Comparison of ENCODE assay signal across 1 cellular context in the genomic region with DNA sequence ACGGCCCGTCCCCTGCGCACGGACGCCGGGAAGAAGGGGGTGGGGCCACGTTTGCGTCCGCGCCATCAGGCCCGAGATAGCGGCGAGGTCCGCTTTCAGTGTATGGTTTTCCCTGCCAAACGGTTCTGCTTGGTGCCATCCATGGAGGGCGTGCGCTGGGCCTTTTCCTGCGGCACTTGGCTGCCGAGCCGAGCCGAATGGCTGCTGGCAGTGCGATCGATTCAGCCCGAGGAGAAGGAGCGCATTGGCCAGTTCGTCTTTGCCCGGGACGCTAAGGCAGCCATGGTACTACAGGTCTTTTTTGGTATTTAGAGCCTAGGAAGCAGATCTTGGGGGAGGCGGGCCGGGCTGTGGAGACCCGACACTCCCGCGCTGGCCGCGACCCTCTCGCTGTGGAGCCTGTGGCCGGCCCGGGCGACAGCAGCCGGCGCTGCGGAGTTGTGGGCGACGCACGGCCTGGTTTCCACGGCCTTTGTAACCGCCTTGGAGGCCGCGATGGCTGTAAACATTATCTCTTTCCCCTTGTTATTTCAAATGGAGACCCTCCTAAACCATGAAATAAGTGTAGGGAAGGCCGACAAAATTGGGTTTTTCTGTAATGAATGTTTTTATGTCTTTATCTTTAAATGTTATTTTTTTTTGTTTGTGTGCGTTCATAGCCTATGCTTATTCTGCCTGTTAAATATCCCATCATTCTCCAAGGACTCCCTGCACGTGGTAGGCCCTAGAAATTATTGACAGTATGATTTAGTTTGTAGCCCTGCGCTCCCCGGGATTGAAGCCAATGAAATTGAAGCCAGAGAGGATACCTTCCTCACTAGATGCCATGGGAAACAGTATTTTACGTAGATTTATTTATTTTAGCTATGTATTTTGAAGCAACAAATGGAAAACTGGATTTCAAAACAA.
TF ChIP-seq lines count a peak whose summit lies in the region.

A gene with protein sequence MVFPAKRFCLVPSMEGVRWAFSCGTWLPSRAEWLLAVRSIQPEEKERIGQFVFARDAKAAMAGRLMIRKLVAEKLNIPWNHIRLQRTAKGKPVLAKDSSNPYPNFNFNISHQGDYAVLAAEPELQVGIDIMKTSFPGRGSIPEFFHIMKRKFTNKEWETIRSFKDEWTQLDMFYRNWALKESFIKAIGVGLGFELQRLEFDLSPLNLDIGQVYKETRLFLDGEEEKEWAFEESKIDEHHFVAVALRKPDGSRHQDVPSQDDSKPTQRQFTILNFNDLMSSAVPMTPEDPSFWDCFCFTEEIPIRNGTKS (plus strand): TSS at position 54 of the 909 bp plus-strand sequence. CDS start 49 bp downstream, at position 103.

TF ChIP-seq in K562, 482 proteins besides CTCF, POLR2A, EP300 and RAD21 (continued from another document and continues in another):
- TF ChIP-seq, protein P1, sequence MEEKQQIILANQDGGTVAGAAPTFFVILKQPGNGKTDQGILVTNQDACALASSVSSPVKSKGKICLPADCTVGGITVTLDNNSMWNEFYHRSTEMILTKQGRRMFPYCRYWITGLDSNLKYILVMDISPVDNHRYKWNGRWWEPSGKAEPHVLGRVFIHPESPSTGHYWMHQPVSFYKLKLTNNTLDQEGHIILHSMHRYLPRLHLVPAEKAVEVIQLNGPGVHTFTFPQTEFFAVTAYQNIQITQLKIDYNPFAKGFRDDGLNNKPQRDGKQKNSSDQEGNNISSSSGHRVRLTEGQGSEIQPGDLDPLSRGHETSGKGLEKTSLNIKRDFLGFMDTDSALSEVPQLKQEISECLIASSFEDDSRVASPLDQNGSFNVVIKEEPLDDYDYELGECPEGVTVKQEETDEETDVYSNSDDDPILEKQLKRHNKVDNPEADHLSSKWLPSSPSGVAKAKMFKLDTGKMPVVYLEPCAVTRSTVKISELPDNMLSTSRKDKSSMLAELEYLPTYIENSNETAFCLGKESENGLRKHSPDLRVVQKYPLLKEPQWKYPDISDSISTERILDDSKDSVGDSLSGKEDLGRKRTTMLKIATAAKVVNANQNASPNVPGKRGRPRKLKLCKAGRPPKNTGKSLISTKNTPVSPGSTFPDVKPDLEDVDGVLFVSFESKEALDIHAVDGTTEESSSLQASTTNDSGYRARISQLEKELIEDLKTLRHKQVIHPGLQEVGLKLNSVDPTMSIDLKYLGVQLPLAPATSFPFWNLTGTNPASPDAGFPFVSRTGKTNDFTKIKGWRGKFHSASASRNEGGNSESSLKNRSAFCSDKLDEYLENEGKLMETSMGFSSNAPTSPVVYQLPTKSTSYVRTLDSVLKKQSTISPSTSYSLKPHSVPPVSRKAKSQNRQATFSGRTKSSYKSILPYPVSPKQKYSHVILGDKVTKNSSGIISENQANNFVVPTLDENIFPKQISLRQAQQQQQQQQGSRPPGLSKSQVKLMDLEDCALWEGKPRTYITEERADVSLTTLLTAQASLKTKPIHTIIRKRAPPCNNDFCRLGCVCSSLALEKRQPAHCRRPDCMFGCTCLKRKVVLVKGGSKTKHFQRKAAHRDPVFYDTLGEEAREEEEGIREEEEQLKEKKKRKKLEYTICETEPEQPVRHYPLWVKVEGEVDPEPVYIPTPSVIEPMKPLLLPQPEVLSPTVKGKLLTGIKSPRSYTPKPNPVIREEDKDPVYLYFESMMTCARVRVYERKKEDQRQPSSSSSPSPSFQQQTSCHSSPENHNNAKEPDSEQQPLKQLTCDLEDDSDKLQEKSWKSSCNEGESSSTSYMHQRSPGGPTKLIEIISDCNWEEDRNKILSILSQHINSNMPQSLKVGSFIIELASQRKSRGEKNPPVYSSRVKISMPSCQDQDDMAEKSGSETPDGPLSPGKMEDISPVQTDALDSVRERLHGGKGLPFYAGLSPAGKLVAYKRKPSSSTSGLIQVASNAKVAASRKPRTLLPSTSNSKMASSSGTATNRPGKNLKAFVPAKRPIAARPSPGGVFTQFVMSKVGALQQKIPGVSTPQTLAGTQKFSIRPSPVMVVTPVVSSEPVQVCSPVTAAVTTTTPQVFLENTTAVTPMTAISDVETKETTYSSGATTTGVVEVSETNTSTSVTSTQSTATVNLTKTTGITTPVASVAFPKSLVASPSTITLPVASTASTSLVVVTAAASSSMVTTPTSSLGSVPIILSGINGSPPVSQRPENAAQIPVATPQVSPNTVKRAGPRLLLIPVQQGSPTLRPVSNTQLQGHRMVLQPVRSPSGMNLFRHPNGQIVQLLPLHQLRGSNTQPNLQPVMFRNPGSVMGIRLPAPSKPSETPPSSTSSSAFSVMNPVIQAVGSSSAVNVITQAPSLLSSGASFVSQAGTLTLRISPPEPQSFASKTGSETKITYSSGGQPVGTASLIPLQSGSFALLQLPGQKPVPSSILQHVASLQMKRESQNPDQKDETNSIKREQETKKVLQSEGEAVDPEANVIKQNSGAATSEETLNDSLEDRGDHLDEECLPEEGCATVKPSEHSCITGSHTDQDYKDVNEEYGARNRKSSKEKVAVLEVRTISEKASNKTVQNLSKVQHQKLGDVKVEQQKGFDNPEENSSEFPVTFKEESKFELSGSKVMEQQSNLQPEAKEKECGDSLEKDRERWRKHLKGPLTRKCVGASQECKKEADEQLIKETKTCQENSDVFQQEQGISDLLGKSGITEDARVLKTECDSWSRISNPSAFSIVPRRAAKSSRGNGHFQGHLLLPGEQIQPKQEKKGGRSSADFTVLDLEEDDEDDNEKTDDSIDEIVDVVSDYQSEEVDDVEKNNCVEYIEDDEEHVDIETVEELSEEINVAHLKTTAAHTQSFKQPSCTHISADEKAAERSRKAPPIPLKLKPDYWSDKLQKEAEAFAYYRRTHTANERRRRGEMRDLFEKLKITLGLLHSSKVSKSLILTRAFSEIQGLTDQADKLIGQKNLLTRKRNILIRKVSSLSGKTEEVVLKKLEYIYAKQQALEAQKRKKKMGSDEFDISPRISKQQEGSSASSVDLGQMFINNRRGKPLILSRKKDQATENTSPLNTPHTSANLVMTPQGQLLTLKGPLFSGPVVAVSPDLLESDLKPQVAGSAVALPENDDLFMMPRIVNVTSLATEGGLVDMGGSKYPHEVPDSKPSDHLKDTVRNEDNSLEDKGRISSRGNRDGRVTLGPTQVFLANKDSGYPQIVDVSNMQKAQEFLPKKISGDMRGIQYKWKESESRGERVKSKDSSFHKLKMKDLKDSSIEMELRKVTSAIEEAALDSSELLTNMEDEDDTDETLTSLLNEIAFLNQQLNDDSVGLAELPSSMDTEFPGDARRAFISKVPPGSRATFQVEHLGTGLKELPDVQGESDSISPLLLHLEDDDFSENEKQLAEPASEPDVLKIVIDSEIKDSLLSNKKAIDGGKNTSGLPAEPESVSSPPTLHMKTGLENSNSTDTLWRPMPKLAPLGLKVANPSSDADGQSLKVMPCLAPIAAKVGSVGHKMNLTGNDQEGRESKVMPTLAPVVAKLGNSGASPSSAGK (IDR thresholded peaks at IDR 0.05): peak; percentile 64
- TF ChIP-seq ZNF41 (CRISPR knock-in tag; conservative IDR thresholded peaks at IDR 0.05): no peak
- TF ChIP-seq, protein P2, sequence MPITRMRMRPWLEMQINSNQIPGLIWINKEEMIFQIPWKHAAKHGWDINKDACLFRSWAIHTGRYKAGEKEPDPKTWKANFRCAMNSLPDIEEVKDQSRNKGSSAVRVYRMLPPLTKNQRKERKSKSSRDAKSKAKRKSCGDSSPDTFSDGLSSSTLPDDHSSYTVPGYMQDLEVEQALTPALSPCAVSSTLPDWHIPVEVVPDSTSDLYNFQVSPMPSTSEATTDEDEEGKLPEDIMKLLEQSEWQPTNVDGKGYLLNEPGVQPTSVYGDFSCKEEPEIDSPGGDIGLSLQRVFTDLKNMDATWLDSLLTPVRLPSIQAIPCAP (CRISPR knock-in tag; IDR thresholded peaks at IDR 0.05; ENCODE audit: borderline replicate concordance): no peak
- TF ChIP-seq POLR2G (IDR thresholded peaks at IDR 0.05; ENCODE audit: low read depth, low read length): peak; percentile 86
- TF ChIP-seq, protein P3, sequence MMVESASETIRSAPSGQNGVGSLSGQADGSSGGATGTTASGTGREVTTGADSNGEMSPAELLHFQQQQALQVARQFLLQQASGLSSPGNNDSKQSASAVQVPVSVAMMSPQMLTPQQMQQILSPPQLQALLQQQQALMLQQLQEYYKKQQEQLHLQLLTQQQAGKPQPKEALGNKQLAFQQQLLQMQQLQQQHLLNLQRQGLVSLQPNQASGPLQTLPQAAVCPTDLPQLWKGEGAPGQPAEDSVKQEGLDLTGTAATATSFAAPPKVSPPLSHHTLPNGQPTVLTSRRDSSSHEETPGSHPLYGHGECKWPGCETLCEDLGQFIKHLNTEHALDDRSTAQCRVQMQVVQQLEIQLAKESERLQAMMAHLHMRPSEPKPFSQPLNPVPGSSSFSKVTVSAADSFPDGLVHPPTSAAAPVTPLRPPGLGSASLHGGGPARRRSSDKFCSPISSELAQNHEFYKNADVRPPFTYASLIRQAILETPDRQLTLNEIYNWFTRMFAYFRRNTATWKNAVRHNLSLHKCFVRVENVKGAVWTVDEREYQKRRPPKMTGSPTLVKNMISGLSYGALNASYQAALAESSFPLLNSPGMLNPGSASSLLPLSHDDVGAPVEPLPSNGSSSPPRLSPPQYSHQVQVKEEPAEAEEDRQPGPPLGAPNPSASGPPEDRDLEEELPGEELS (CRISPR knock-in tag; IDR thresholded peaks at IDR 0.05; ENCODE audit: borderline replicate concordance): no peak
- TF ChIP-seq ZNF75A (CRISPR knock-in tag; IDR thresholded peaks at IDR 0.05): no peak
- peak; percentile 94 for TF ChIP-seq RBBP5 (IDR thresholded peaks at IDR 0.05; ENCODE audit: borderline replicate concordance, insufficient read depth, low read length, poor library complexity, severe bottlenecking)
- TF ChIP-seq L3MBTL2 (IDR thresholded peaks at IDR 0.05): peak; percentile 75
- TF ChIP-seq PURB (CRISPR knock-in tag; IDR thresholded peaks at IDR 0.05; ENCODE audit: low read depth): no peak
- TF ChIP-seq ELF4 (CRISPR knock-in tag; IDR thresholded peaks at IDR 0.05): no peak
- TF ChIP-seq ATF7 (IDR thresholded peaks at IDR 0.05): no peak
- TF ChIP-seq ZNF79 (CRISPR knock-in tag; IDR thresholded peaks at IDR 0.05; ENCODE audit: low read depth): no peak
- no peak for TF ChIP-seq XRCC3 (IDR thresholded peaks at IDR 0.05)
- no peak for TF ChIP-seq ZNF436 (CRISPR knock-in tag; IDR thresholded peaks at IDR 0.05)
- no peak for TF ChIP-seq NCOR1 (IDR thresholded peaks at IDR 0.05)
- peak; percentile 77 for TF ChIP-seq CXXC5 (CRISPR knock-in tag; IDR thresholded peaks at IDR 0.05)
- no peak for TF ChIP-seq HNRNPH1 (optimal IDR thresholded peaks at IDR 0.05; ENCODE audit: low read depth, low read length)
- no peak for TF ChIP-seq TARDBP (IDR thresholded peaks at IDR 0.05)
- TF ChIP-seq GTF2F1 (IDR thresholded peaks at IDR 0.05; ENCODE audit: low read depth, low read length): no peak
- TF ChIP-seq EHMT2 (IDR thresholded peaks at IDR 0.05): no peak
- TF ChIP-seq NFYB (IDR thresholded peaks at IDR 0.05; ENCODE audit: extremely low read depth, insufficient read length): no peak
- TF ChIP-seq, protein P4, sequence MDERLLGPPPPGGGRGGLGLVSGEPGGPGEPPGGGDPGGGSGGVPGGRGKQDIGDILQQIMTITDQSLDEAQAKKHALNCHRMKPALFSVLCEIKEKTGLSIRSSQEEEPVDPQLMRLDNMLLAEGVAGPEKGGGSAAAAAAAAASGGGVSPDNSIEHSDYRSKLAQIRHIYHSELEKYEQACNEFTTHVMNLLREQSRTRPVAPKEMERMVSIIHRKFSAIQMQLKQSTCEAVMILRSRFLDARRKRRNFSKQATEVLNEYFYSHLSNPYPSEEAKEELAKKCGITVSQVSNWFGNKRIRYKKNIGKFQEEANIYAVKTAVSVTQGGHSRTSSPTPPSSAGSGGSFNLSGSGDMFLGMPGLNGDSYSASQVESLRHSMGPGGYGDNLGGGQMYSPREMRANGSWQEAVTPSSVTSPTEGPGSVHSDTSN (CRISPR knock-in tag; IDR thresholded peaks at IDR 0.05; ENCODE audit: low read depth): no peak
- TF ChIP-seq, protein P4 (tag; conservative IDR thresholded peaks at IDR 0.05; ENCODE audit: low read depth): peak; percentile 63; the same call in 1 of the 2 replicates
- TF ChIP-seq BRD9 (IDR thresholded peaks at IDR 0.05; ENCODE audit: low read depth, partially characterized antibody): no peak
- TF ChIP-seq ESRRB (CRISPR knock-in tag; IDR thresholded peaks at IDR 0.05; ENCODE audit: borderline replicate concordance): no peak
- TF ChIP-seq, protein P5, sequence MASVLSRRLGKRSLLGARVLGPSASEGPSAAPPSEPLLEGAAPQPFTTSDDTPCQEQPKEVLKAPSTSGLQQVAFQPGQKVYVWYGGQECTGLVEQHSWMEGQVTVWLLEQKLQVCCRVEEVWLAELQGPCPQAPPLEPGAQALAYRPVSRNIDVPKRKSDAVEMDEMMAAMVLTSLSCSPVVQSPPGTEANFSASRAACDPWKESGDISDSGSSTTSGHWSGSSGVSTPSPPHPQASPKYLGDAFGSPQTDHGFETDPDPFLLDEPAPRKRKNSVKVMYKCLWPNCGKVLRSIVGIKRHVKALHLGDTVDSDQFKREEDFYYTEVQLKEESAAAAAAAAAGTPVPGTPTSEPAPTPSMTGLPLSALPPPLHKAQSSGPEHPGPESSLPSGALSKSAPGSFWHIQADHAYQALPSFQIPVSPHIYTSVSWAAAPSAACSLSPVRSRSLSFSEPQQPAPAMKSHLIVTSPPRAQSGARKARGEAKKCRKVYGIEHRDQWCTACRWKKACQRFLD (CRISPR knock-in tag; IDR thresholded peaks at IDR 0.05): no peak
- no peak for TF ChIP-seq CBX2 (IDR thresholded peaks at IDR 0.05; ENCODE audit: insufficient read depth, low read length, poor library complexity, severe bottlenecking)
- TF ChIP-seq, protein P6, sequence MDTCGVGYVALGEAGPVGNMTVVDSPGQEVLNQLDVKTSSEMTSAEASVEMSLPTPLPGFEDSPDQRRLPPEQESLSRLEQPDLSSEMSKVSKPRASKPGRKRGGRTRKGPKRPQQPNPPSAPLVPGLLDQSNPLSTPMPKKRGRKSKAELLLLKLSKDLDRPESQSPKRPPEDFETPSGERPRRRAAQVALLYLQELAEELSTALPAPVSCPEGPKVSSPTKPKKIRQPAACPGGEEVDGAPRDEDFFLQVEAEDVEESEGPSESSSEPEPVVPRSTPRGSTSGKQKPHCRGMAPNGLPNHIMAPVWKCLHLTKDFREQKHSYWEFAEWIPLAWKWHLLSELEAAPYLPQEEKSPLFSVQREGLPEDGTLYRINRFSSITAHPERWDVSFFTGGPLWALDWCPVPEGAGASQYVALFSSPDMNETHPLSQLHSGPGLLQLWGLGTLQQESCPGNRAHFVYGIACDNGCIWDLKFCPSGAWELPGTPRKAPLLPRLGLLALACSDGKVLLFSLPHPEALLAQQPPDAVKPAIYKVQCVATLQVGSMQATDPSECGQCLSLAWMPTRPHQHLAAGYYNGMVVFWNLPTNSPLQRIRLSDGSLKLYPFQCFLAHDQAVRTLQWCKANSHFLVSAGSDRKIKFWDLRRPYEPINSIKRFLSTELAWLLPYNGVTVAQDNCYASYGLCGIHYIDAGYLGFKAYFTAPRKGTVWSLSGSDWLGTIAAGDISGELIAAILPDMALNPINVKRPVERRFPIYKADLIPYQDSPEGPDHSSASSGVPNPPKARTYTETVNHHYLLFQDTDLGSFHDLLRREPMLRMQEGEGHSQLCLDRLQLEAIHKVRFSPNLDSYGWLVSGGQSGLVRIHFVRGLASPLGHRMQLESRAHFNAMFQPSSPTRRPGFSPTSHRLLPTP (IDR thresholded peaks at IDR 0.05; ENCODE audit: borderline replicate concordance, extremely low read depth, insufficient read length): no peak
- no peak for TF ChIP-seq KLF10 (CRISPR knock-in tag; IDR thresholded peaks at IDR 0.05)
